ENCODE assay signal across 1 cellular context in genomic region chr10:73247509-73248258, GRCh38.
TF ChIP-seq lines count a peak whose summit lies in the region.

No MANE protein-coding gene starts in this region.

TF ChIP-seq in K562, 482 proteins besides CTCF, POLR2A, EP300 and RAD21 (continued from another document and continues in another):
- TF ChIP-seq ZNF512 (tag; IDR thresholded peaks at IDR 0.05) = no peak
- no peak for TF ChIP-seq SP2 (IDR thresholded peaks at IDR 0.05; ENCODE audit: extremely low read depth, low read depth, low read length, poor library complexity, severe bottlenecking)
- 0 out of 2 replicates have a peak, but pooled peaks have one; percentile 31 for TF ChIP-seq DPF2 (IDR thresholded peaks at IDR 0.05)
- no peak for TF ChIP-seq GATAD2A (IDR thresholded peaks at IDR 0.05)
- 0 out of 2 replicates have a peak, but pooled peaks have one; percentile 8 for TF ChIP-seq ZNF3 (CRISPR knock-in tag; IDR thresholded peaks at IDR 0.05)
- TF ChIP-seq ZNF644 (tag; IDR thresholded peaks at IDR 0.05; ENCODE audit: low read depth) = peak; percentile 67; the same call in 1 of the 2 replicates
- no peak for TF ChIP-seq NONO (IDR thresholded peaks at IDR 0.05; ENCODE audit: low read depth in 2 of 2, low read length in 1 of 2)
- no peak for TF ChIP-seq FOXA3 (CRISPR knock-in tag; conservative IDR thresholded peaks at IDR 0.05 in 1 of 2, IDR thresholded peaks at IDR 0.05 in 1 of 2)
- TF ChIP-seq MEF2A (IDR thresholded peaks at IDR 0.05; ENCODE audit: control insufficient read depth, low read depth, low read length) = no peak
- no peak for TF ChIP-seq XRCC5 (IDR thresholded peaks at IDR 0.05; ENCODE audit: low read depth, low read length)
- 0 out of 4 replicates have a peak, but pooled peaks of 1 of the 2 experiments have one; percentile 23 for TF ChIP-seq MLLT1 (IDR thresholded peaks at IDR 0.05)
- 0 out of 2 replicates have a peak, but pooled peaks have one; percentile 46 for TF ChIP-seq THRAP3 (IDR thresholded peaks at IDR 0.05; ENCODE audit: borderline replicate concordance)
- TF ChIP-seq ARID4B (CRISPR knock-in tag; IDR thresholded peaks at IDR 0.05) = no peak
- no peak for TF ChIP-seq ZFP30 (CRISPR knock-in tag; IDR thresholded peaks at IDR 0.05; ENCODE audit: borderline replicate concordance)
- TF ChIP-seq ZNF778 (CRISPR knock-in tag; IDR thresholded peaks at IDR 0.05) = no peak
- no peak for TF ChIP-seq ID3 (CRISPR knock-in tag; IDR thresholded peaks at IDR 0.05)
- TF ChIP-seq ID3 (tag; IDR thresholded peaks at IDR 0.05) = no peak
- TF ChIP-seq FUS (optimal IDR thresholded peaks at IDR 0.05; ENCODE audit: low read depth, low read length) = no peak
- TF ChIP-seq ZBTB26 (CRISPR knock-in tag; IDR thresholded peaks at IDR 0.05) = no peak
- no peak for TF ChIP-seq XRCC4 (IDR thresholded peaks at IDR 0.05; ENCODE audit: extremely low read depth, insufficient read depth, insufficient read length)
- TF ChIP-seq PTTG1 (tag; IDR thresholded peaks at IDR 0.05; ENCODE audit: low read depth) = no peak
- no peak for TF ChIP-seq ZNF174 (CRISPR knock-in tag; IDR thresholded peaks at IDR 0.05)
- no peak for TF ChIP-seq SAFB2 (IDR thresholded peaks at IDR 0.05; ENCODE audit: borderline replicate concordance, low read depth, low read length, severe bottlenecking)
- no peak for TF ChIP-seq RB1 (IDR thresholded peaks at IDR 0.05; ENCODE audit: low read depth)
- TF ChIP-seq ELK1 (CRISPR knock-in tag; IDR thresholded peaks at IDR 0.05) = no peak
- no peak for TF ChIP-seq CREBBP (IDR thresholded peaks at IDR 0.05; ENCODE audit: low read depth, low read length)
- TF ChIP-seq NFE2L1 (tag; IDR thresholded peaks at IDR 0.05; ENCODE audit: borderline replicate concordance, low read depth) = no peak
- no peak for TF ChIP-seq ATF7 (IDR thresholded peaks at IDR 0.05)
- TF ChIP-seq REST (CRISPR knock-in tag; IDR thresholded peaks at IDR 0.05; ENCODE audit: low read depth) = no peak
- no peak for TF ChIP-seq MIER1 (IDR thresholded peaks at IDR 0.05; ENCODE audit: low read depth)
- no peak for TF ChIP-seq ZNF584 (CRISPR knock-in tag; IDR thresholded peaks at IDR 0.05; ENCODE audit: low read depth)
- no peak for TF ChIP-seq PHB (CRISPR knock-in tag; IDR thresholded peaks at IDR 0.05)
- TF ChIP-seq NCOA1 (IDR thresholded peaks at IDR 0.05; ENCODE audit: low read depth) = 0 out of 2 replicates have a peak, but pooled peaks have one; percentile 9
- TF ChIP-seq SRF (CRISPR knock-in tag; IDR thresholded peaks at IDR 0.05) = no peak
- TF ChIP-seq RFX7 (CRISPR knock-in tag; IDR thresholded peaks at IDR 0.05) = no peak
- TF ChIP-seq CXXC5 (CRISPR knock-in tag; IDR thresholded peaks at IDR 0.05) = no peak
- no peak for TF ChIP-seq ARID2 (IDR thresholded peaks at IDR 0.05)
- TF ChIP-seq HDAC8 (tag; IDR thresholded peaks at IDR 0.05) = no peak
- TF ChIP-seq TARDBP (IDR thresholded peaks at IDR 0.05) = no peak
- TF ChIP-seq SREBF1 (IDR thresholded peaks at IDR 0.05; ENCODE audit: borderline replicate concordance, low read depth, low read length) = no peak
- no peak for TF ChIP-seq PHF20 (IDR thresholded peaks at IDR 0.05; ENCODE audit: partially characterized antibody)
- TF ChIP-seq ZNF717 (CRISPR knock-in tag; IDR thresholded peaks at IDR 0.05) = no peak
- no peak for TF ChIP-seq HNRNPL (IDR thresholded peaks at IDR 0.05; ENCODE audit: low read depth, low read length)
- no peak for TF ChIP-seq ARID1B (IDR thresholded peaks at IDR 0.05)
- TF ChIP-seq PKNOX1 (IDR thresholded peaks at IDR 0.05) = no peak
- TF ChIP-seq HSF4 (CRISPR knock-in tag; IDR thresholded peaks at IDR 0.05; ENCODE audit: borderline replicate concordance) = no peak
- TF ChIP-seq IRF2 (CRISPR knock-in tag; IDR thresholded peaks at IDR 0.05) = no peak
- no peak for TF ChIP-seq PHB2 (IDR thresholded peaks at IDR 0.05; ENCODE audit: low read depth)
- no peak for TF ChIP-seq THAP12 (CRISPR knock-in tag; IDR thresholded peaks at IDR 0.05)
- no peak for TF ChIP-seq HINFP (tag; conservative IDR thresholded peaks at IDR 0.05; ENCODE audit: low read depth)
- TF ChIP-seq KLF13 (tag; IDR thresholded peaks at IDR 0.05; ENCODE audit: borderline replicate concordance, low read depth) = no peak
